In genomic region chr20:53849471-53850059, GRCh38 we compare ENCODE assay signal across 20 cellular contexts.
DNase-seq lines count a peak whose midpoint lies in the region; ATAC-seq, FAIRE-seq and TF ChIP-seq lines count a peak whose summit lies in the region.
"Had no signal": no experiment of that assay in that cellular context is flagged by ENCODE, and none has a peak within 500 bp of the region (broad histone marks: within the 10 kb centered on the region; RNA-seq: fewer than 3 reads in every experiment).

No MANE protein-coding gene starts in this region.

- in situ Hi-C loops in K562 (cut with MboI) = no loop called here

- intact Hi-C loops in K562 (cut with micrococcal nuclease) = no loop called here
- intact Hi-C loops in CD8-positive, alpha-beta T cell (cut with DNase I, micrococcal nuclease) = no loop called here

- H4K91ac ChIP-seq in H9 (ENCODE audit: insufficient read length, low read depth, low read length) = no peak overlapping the region

- H3K79me2 ChIP-seq in H9 (ENCODE audit: insufficient read depth, low read length) (no peaks in the 10 kb centered on the region), K562 (ENCODE audit: control insufficient read depth, insufficient read depth, low read length) (no peaks in the 10 kb centered on the region)

- TF ChIP-seq CTCF in H9 (conservative IDR thresholded peaks at IDR 0.05) = no peak
- no peak for TF ChIP-seq CTCF in K562 (IDR thresholded peaks at IDR 0.05 in 2 of 3, conservative IDR thresholded peaks at IDR 0.05 in 1 of 3; ENCODE audit: insufficient read depth in 2 of 3, low read depth in 1 of 3, low read length in 3 of 3)
- TF ChIP-seq CTCF in CD8-positive, alpha-beta T cell (IDR thresholded peaks at IDR 0.05) = no peak

- no peak overlapping the region for H3K4me3 ChIP-seq in K562
- H3K4me3 ChIP-seq in CD8-positive, alpha-beta T cell (ENCODE audit: low read depth, low read length) = no peak overlapping the region
- H3K4me3 ChIP-seq: SK-N-MC had no signal

- no peaks in the 10 kb centered on the region for H3K36me3 ChIP-seq in K562 (ENCODE audit: control insufficient read depth, insufficient read depth, low read length)
- no peaks in the 10 kb centered on the region for H3K36me3 ChIP-seq in CD8-positive, alpha-beta T cell (ENCODE audit: insufficient read depth, low read length)

- no peak overlapping the region for H2BK5ac ChIP-seq in H9 (ENCODE audit: insufficient read length, low read length)

- no peak overlapping the region for H2BK15ac ChIP-seq in H9 (ENCODE audit: low read depth, low read length)

- peak overlapping the region; percentile 61 for H3K27ac Mint-ChIP-seq in activated naive CD8-positive, alpha-beta T cell
- no peak overlapping the region for H3K27ac Mint-ChIP-seq in activated naive CD8-positive, alpha-beta T cell treated with anti-CD3 and anti-CD28 coated beads, Interleukin-2, amount 50 U/mL, for 24 hours
- peak overlapping the region in 2 of 3 experiments; percentile 3 to 53; a peak in 3 of 7 replicates for H3K27ac Mint-ChIP-seq in H9
- H3K27ac Mint-ChIP-seq in CD8-positive, alpha-beta T cell = no peak overlapping the region

- H3K4ac ChIP-seq in H9 (ENCODE audit: low read depth, low read length) = no peak overlapping the region

- H3K23me2 ChIP-seq in H9 (ENCODE audit: insufficient read length, low read depth, low read length, poor library complexity, severe bottlenecking) = no peaks in the 10 kb centered on the region

- no peak overlapping the region for H3K56ac ChIP-seq in H9 (ENCODE audit: insufficient read length, low read depth, low read length)

- no peak overlapping the region for H3T11ph ChIP-seq in H9 (ENCODE audit: low read length)

- no peak overlapping the region for H2BK120ac ChIP-seq in H9 (ENCODE audit: low read depth, low read length, poor library complexity, severe bottlenecking)

- no peaks in the 10 kb centered on the region for H3K27me3 Mint-ChIP-seq in activated naive CD8-positive, alpha-beta T cell
- H3K27me3 Mint-ChIP-seq in activated naive CD8-positive, alpha-beta T cell treated with anti-CD3 and anti-CD28 coated beads, Interleukin-2, amount 50 U/mL, for 24 hours = no peaks in the 10 kb centered on the region
- H3K27me3 Mint-ChIP-seq in H9 (ENCODE audit: low read depth) = peaks cover 4% of the 10 kb centered on the region
- no peaks in the 10 kb centered on the region for H3K27me3 Mint-ChIP-seq in CD8-positive, alpha-beta T cell (ENCODE audit: low read depth)

- H2AFZ ChIP-seq in H9 (ENCODE audit: low read length) = no peak overlapping the region
- H2AFZ ChIP-seq in K562 (ENCODE audit: low read depth, low read length) = 0 out of 2 replicates have a peak overlapping the region, but pooled peaks have one; percentile 24

- no peaks in the 10 kb centered on the region for H3K9me3 Mint-ChIP-seq in activated naive CD8-positive, alpha-beta T cell (ENCODE audit: low read depth)
- H3K9me3 Mint-ChIP-seq in activated naive CD8-positive, alpha-beta T cell treated with anti-CD3 and anti-CD28 coated beads, Interleukin-2, amount 50 U/mL, for 24 hours = no peaks in the 10 kb centered on the region
- H3K9me3 Mint-ChIP-seq in H9 = peaks cover 7 to 10% of the 10 kb centered on the region in 2 experiments
- H3K9me3 Mint-ChIP-seq in CD8-positive, alpha-beta T cell = no peaks in the 10 kb centered on the region

- no peaks in the 10 kb centered on the region for H3K79me1 ChIP-seq in H9 (ENCODE audit: insufficient read depth, low read depth, low read length, poor library complexity, severe bottlenecking)

- no TSS peak for BruUV-seq in K562 (replicated peaks; lab: Mats Ljungman, UMichigan)

- no peak overlapping the region for H4K8ac ChIP-seq in H9 (replicated peaks; ENCODE audit: insufficient read length, low read depth, low read length)

- TF ChIP-seq POLR2A in K562 (conservative IDR thresholded peaks at IDR 0.05) = no peak

- TF ChIP-seq RAD21 in K562 (CRISPR knock-in tag; conservative IDR thresholded peaks at IDR 0.05 in 1 of 2, IDR thresholded peaks at IDR 0.05 in 1 of 2) = no peak

- H3K9me1 ChIP-seq in K562 (ENCODE audit: control insufficient read depth, insufficient read depth, low read length) = no peaks in the 10 kb centered on the region

- H2BK20ac ChIP-seq in H9 (ENCODE audit: low read depth, low read length, poor library complexity, severe bottlenecking) = no peak overlapping the region

- no peak overlapping the region for H3K18ac ChIP-seq in H9 (ENCODE audit: insufficient read length, low read depth, low read length)

- no peaks in the 10 kb centered on the region for H4K20me1 ChIP-seq in H9 (ENCODE audit: control insufficient read depth, insufficient read depth, insufficient read length)
- H4K20me1 ChIP-seq in K562 (replicated peaks; ENCODE audit: control insufficient read depth, insufficient read depth, low read length) = no peaks in the 10 kb centered on the region

- no peak for ATAC-seq in activated naive CD8-positive, alpha-beta T cell treated with anti-CD3 and anti-CD28 coated beads, Interleukin-2, amount 50 U/mL, for 24 hours
- no peak for ATAC-seq in K562
- no peak for ATAC-seq in CD8-positive, alpha-beta T cell
- ATAC-seq in HG03520 (IDR thresholded peaks at IDR 0.05; ENCODE audit: unreplicated experiment) = no peak

- H3K4me2 ChIP-seq in H9 (ENCODE audit: insufficient read depth, insufficient read length, low read length) (no peak overlapping the region), K562 (ENCODE audit: insufficient read depth, low read length) (no peak overlapping the region)

- H3K27ac ChIP-seq in H9 (ENCODE audit: insufficient read length, low read depth, low read length) = no peak overlapping the region
- H3K27ac ChIP-seq in K562 (ENCODE audit: extremely low read depth, low read depth, low read length) = no peak overlapping the region
- no peak overlapping the region for H3K27ac ChIP-seq in CD8-positive, alpha-beta T cell (ENCODE audit: low read depth, low read length)
- H3K27ac ChIP-seq: C4-2B, SK-N-MC had no signal

- H3K4me3 Mint-ChIP-seq in activated naive CD8-positive, alpha-beta T cell = no peak overlapping the region
- no peak overlapping the region for H3K4me3 Mint-ChIP-seq in activated naive CD8-positive, alpha-beta T cell treated with anti-CD3 and anti-CD28 coated beads, Interleukin-2, amount 50 U/mL, for 24 hours
- no peak overlapping the region for H3K4me3 Mint-ChIP-seq in H9
- H3K4me3 Mint-ChIP-seq in CD8-positive, alpha-beta T cell = no peak overlapping the region

- no peaks in the 10 kb centered on the region for H3K36me3 Mint-ChIP-seq in activated naive CD8-positive, alpha-beta T cell
- no peaks in the 10 kb centered on the region for H3K36me3 Mint-ChIP-seq in activated naive CD8-positive, alpha-beta T cell treated with anti-CD3 and anti-CD28 coated beads, Interleukin-2, amount 50 U/mL, for 24 hours (ENCODE audit: low read depth)
- H3K36me3 Mint-ChIP-seq in H9 (ENCODE audit: insufficient read depth in 1 of 3, low read depth in 3 of 3) = peaks cover 5 to 12% (median 5%) of the 10 kb centered on the region in 3 experiments; a peak in 4 of 7 replicates
- H3K36me3 Mint-ChIP-seq in CD8-positive, alpha-beta T cell = peaks cover 2% of the 10 kb centered on the region

- H4K5ac ChIP-seq in H9 (ENCODE audit: insufficient read length, low read depth, low read length) = no peak overlapping the region

- POLR2A ChIA-PET in K562 (lab: Yijun Ruan, JAX) = interaction anchor here (2.0 kb wide), 1 partner anchor 8 kb away, joined by 8 read pairs; no protein-coding TSS in a partner anchor
- POLR2A ChIA-PET in CD8-positive, alpha-beta T cell (lab: Charles Lee) = no interaction called here

- H2AK5ac ChIP-seq in H9 (ENCODE audit: insufficient read length, low read length) = no peak overlapping the region

- H3K14ac ChIP-seq in H9 (ENCODE audit: insufficient read depth, low read length) = no peak overlapping the region

- H3K9ac ChIP-seq in H9 (ENCODE audit: extremely low read depth, insufficient read length, low read length) (no peak overlapping the region), K562 (ENCODE audit: insufficient read depth in 1 of 2, low read depth in 2 of 2, low read length in 2 of 2) (no peak overlapping the region)

- DNase-seq in activated naive CD8-positive, alpha-beta T cell treated with anti-CD3 and anti-CD28 coated beads, Interleukin-2, amount 50 U/mL, for 24 hours = no peak
- DNase-seq in H9 = no peak
- DNase-seq in K562 (ENCODE audit: extremely low read depth in 1 of 4, low spot score in 3 of 4) = no peak
- DNase-seq in CD8-positive, alpha-beta T cell = no peak
- no peak for DNase-seq in hippocampal formation (lab: John Stamatoyannopoulos, UW)
- DNase-seq: COR-L47, DMS153, GF-D8, NCI-H1417 treated with DMSO at 0.1 percent for 48 hours, NCI-H187 treated with DMSO at 0.1 percent for 48 hours, NCI-H226, NCI-H524, NCI-H82, OCI-M1, SHP77 had no signal

- H3K4me1 ChIP-seq in H9 (ENCODE audit: insufficient read depth, low read length) = no peaks in the 10 kb centered on the region; the same call in 1 of the 2 replicates
- peaks cover 0 to 10% of the 10 kb centered on the region in 2 experiments; a peak in 2 of 5 replicates for H3K4me1 ChIP-seq in K562 (replicated peaks in 1 of 2; ENCODE audit: control insufficient read depth in 2 of 2, insufficient read depth in 2 of 2, low read length in 2 of 2)
- peaks cover 41% of the 10 kb centered on the region for H3K4me1 ChIP-seq in CD8-positive, alpha-beta T cell (ENCODE audit: insufficient read depth, low read length)

- H3K4me1 Mint-ChIP-seq in activated naive CD8-positive, alpha-beta T cell (ENCODE audit: low read depth) = peaks cover 50% of the 10 kb centered on the region
- H3K4me1 Mint-ChIP-seq in activated naive CD8-positive, alpha-beta T cell treated with anti-CD3 and anti-CD28 coated beads, Interleukin-2, amount 50 U/mL, for 24 hours = peaks cover 53% of the 10 kb centered on the region
- peaks cover 8 to 9% of the 10 kb centered on the region in 2 experiments; a peak in 3 of 4 replicates for H3K4me1 Mint-ChIP-seq in H9
- H3K4me1 Mint-ChIP-seq in CD8-positive, alpha-beta T cell (ENCODE audit: low read depth) = peaks cover 45% of the 10 kb centered on the region

- no peak overlapping the region for H3K23ac ChIP-seq in H9 (ENCODE audit: insufficient read length, low read depth, low read length)

- FAIRE-seq in K562 (lab: Jason Lieb, UNC) = no peak
- FAIRE-seq: GM19239 had no signal

- CTCF ChIA-PET in K562 (lab: Yijun Ruan, JAX; ENCODE audit: low intra/inter-chr PET ratio) = interaction anchor here (0.6 kb wide), 1 partner anchor 271 kb away, joined by 3 read pairs; no protein-coding TSS in a partner anchor
- CTCF ChIA-PET in CD8-positive, alpha-beta T cell (lab: Charles Lee) = no interaction called here

- no peak overlapping the region for H2BK12ac ChIP-seq in H9 (ENCODE audit: insufficient read length, low read depth, low read length)

- WGBS in H9 (ENCODE audit: extremely low coverage, insufficient read length, low lambda C conversion rate) = no CpG with 5 or more reads among the region's 12 CpGs
- WGBS in K562 (ENCODE audit: insufficient coverage, low coverage, missing lambda C conversion rate) = 71% methylated on average over 12 of the region's 12 CpGs

- no peaks in the 10 kb centered on the region for H3K27me3 ChIP-seq in H9 (ENCODE audit: insufficient read depth, low read length)
- H3K27me3 ChIP-seq in K562 (ENCODE audit: control insufficient read depth in 2 of 2, insufficient read depth in 2 of 2, low read length in 2 of 2) = no peaks in the 10 kb centered on the region
- no peaks in the 10 kb centered on the region for H3K27me3 ChIP-seq in CD8-positive, alpha-beta T cell (ENCODE audit: insufficient read depth, low read length)

- no peak for TF ChIP-seq EP300 in K562 (IDR thresholded peaks at IDR 0.05; ENCODE audit: low read length)

- H3K9me3 ChIP-seq in H9 (ENCODE audit: control insufficient read depth, low read depth, low read length) (no peaks in the 10 kb centered on the region), K562 (replicated peaks; ENCODE audit: control insufficient read depth, insufficient read depth, low read depth, low read length) (no peaks in the 10 kb centered on the region)
- H3K9me3 ChIP-seq in CD8-positive, alpha-beta T cell (ENCODE audit: low read length) = no peaks in the 10 kb centered on the region

Comparison
In these comparisons a context has a peak if more than half of its experiments do, and no peak if none do; other contexts are left out.
1. H3K27ac Mint-ChIP-seq: peak in activated naive CD8-positive, alpha-beta T cell (single experiment) and H9 (2 of 3); none in activated naive CD8-positive, alpha-beta T cell treated with anti-CD3 and anti-CD28 coated beads, Interleukin-2, amount 50 U/mL, for 24 hours (single experiment) and CD8-positive, alpha-beta T cell (single experiment).